Comparison of ENCODE assay signal across 8 cellular contexts in the genomic region with DNA sequence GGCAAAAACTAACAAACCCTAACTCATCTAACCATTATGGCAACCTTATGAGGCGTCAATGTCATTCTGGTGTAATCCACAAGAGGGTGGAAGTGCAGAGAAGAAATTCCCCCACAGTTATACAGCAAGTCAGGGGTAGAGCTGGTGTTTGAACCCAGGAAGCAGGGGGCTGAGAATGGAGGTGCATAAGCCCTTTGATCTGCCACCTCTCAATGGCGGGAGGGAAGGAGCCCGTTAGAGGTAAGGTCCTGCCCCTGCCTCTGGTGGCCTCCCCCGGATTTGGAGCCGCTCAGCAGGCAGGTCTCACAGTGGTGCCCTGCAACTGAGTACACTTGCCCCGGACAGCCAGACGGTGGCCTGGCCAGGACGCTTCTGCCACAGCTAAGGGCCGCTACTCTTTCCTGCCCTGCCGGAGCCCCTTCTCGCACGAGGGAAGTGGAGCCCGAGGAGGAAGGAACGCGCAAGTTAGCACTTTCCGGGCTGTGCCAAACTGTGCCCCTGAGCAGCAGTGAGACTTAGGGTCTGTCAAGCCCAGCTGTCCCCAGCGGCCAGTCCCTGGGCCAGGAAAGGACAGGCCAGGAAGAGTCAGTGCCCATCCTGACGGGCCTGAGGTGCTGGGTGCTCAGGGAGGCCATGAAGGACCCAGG. TPM values are rescaled to one million over a fixed set of nuclear protein-coding genes. Genes with fewer than 3 reads are reported as not detected.
DNase-seq lines count a peak whose midpoint lies in the region; ATAC-seq and TF ChIP-seq lines count a peak whose summit lies in the region.

No MANE protein-coding gene starts in this region.

- peak; percentile 35 to 56 for TF ChIP-seq CTCF in brain (conservative IDR thresholded peaks at IDR 0.05)

- H3K36me3 Mint-ChIP-seq in brain, result no peaks in the 10 kb centered on the region

- DNase-seq in Daoy (ENCODE audit: low read depth), result peak; percentile 39
- peak; percentile 62 for DNase-seq in NAMALWA (ENCODE audit: low spot score)
- DNase-seq in HCEC 1CT, result no peak
- no peak for DNase-seq in dedifferentiated amniotic fluid mesenchymal stem cell (ENCODE audit: extremely low spot score)

- no peaks in the 10 kb centered on the region for H3K36me3 ChIP-seq in muscle layer of duodenum (ENCODE audit: control insufficient read depth in 1 of 2, insufficient read depth in 2 of 2, low read length in 2 of 2)

- H3K4me3 Mint-ChIP-seq in brain, result no peak overlapping the region

- no peaks in the 10 kb centered on the region for H3K9me3 Mint-ChIP-seq in brain

- peaks cover 37% of the 10 kb centered on the region for H3K4me1 Mint-ChIP-seq in brain

- H3K4me3 ChIP-seq in muscle layer of duodenum (ENCODE audit: low read depth in 1 of 2, low read length in 2 of 2), result no peak overlapping the region

- no peaks in the 10 kb centered on the region for H3K9me3 ChIP-seq in muscle layer of duodenum (ENCODE audit: control insufficient read depth in 1 of 2, low read length in 2 of 2)

- ATAC-seq in GM21528 (IDR thresholded peaks at IDR 0.05; ENCODE audit: low FRiP score, unreplicated experiment), result no peak
- ATAC-seq in GM18520 (IDR thresholded peaks at IDR 0.05; ENCODE audit: unreplicated experiment), result no peak

- H3K27ac Mint-ChIP-seq in brain, result peak overlapping the region in 3 of 5 experiments; percentile 54 to 93 (median 70)

- H3K27ac ChIP-seq in muscle layer of duodenum (ENCODE audit: low read length), result peak overlapping the region; percentile 60

- H3K4me1 ChIP-seq in muscle layer of duodenum (ENCODE audit: control insufficient read depth in 1 of 2, insufficient read depth in 2 of 2, low read length in 2 of 2), result peaks cover 5 to 27% of the 10 kb centered on the region in 2 donors

- H3K27me3 Mint-ChIP-seq in brain, result peaks cover 4% of the 10 kb centered on the region

- no peaks in the 10 kb centered on the region for H3K27me3 ChIP-seq in muscle layer of duodenum (ENCODE audit: low read depth, low read length)

RNA-seq across cellular contexts. Expression of a gene that starts 1.1 kb away (rescaled TPM):
- 1.3 TPM in 1 of 2 replicates, not detected in the other for total RNA-seq in Daoy (2014; rRNA removed; shearing (Covaris generic))
- 0.63 TPM for polyA plus RNA-seq in brain (ENCODE audit: insufficient read depth, low read depth, low replicate concordance)

RNA-seq across cellular contexts. Expression of a gene that starts 26.4 kb away (rescaled TPM):
- total RNA-seq in Daoy (2014; rRNA removed; shearing (Covaris generic)), result not detected in 2 replicates
- 9.6 TPM for polyA plus RNA-seq in brain (ENCODE audit: insufficient read depth, low read depth, low replicate concordance)

RNA-seq across cellular contexts. Expression of a gene that starts 53.0 kb away (rescaled TPM):
- total RNA-seq in Daoy (2014; rRNA removed; shearing (Covaris generic)), result 15.8 and 15.9 TPM in 2 replicates
- polyA plus RNA-seq in brain (ENCODE audit: insufficient read depth, low read depth, low replicate concordance), result 516 TPM

Comparison
In these comparisons a context has a peak if more than half of its experiments do, and no peak if none do; other contexts are left out.
1. DNase-seq: peak in Daoy (single experiment) and NAMALWA (single experiment); none in HCEC 1CT (single experiment) and dedifferentiated amniotic fluid mesenchymal stem cell (single experiment).